In the genomic region with DNA sequence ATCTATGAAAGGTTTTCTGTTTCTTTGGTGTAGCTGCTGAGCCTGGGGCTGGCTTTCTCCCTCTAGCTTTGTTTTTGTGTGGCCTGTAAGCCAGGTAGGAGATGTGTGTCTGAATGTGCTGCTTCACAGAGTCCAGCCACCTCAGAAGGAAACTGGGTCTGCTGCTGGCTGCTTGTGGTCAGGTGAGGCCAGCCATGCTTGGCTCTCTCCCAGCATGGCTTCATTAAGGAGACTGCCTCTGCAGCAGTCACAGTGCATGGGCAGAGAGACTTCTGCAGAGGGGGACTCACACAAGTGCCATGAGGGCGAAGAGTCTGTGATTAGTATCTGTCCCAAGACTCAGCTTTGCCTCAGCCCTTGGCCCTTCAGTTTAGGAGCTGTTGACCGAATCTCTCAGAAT, we compare ENCODE assay signal across 7 cellular contexts. TPM values are rescaled to one million over a fixed set of nuclear protein-coding genes. Genes with fewer than 3 reads are reported as not detected.
DNase-seq lines count a peak whose midpoint lies in the region; ATAC-seq, FAIRE-seq and TF ChIP-seq lines count a peak whose summit lies in the region.

No MANE protein-coding gene starts in this region.

- ATAC-seq in GM19023 (IDR thresholded peaks at IDR 0.05; ENCODE audit: unreplicated experiment) (peak; percentile 93), HG02759 (IDR thresholded peaks at IDR 0.05; ENCODE audit: unreplicated experiment) (peak; percentile 96), left lobe of liver (peak; percentile 55)

- DNase-seq in RPMI7951 (ENCODE audit: low read depth) (peak; percentile 37), left lobe of liver (ENCODE audit: low spot score) (no peak), D721Med (ENCODE audit: insufficient read length, low spot score) (no peak), GM19240 (ENCODE audit: insufficient read length, low spot score) (no peak), COLO668 (lab: John Stamatoyannopoulos, UW; ENCODE audit: unreplicated experiment) (no peak)

- no peak for TF ChIP-seq CTCF in D721Med (IDR thresholded peaks at IDR 0.05; ENCODE audit: insufficient read depth, missing control alignments)

- no peak for FAIRE-seq in D721Med (lab: Jason Lieb, UNC)

RNA-seq across cellular contexts. Expression of a gene that starts 50.6 kb away (rescaled TPM):
- total RNA-seq in RPMI7951 (2014; rRNA removed; shearing (Covaris generic)): 20.6 and 25.8 TPM in 2 replicates
- total RNA-seq in left lobe of liver: 59.9 TPM
